Comparison of ENCODE assay signal across 34 cellular contexts in the genomic region with DNA sequence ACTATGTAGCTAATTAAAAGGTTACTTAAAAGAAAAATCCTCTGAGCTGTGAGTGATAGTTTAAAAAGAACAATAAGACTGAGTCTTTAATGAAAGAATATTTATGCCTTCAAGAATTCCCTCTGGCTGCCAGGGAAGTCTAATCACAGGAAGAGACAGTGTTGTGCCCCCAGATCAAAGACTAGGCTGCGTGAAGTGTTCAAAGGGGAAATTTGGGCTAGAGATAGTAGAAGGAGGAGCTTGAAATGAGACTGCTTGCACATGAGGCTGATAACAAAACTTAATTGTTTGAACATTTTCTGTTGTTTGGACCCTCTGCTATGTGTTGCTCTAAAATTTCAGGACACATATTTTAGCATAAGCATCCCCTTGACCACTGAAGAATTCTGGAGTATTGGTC.
"Had no signal": no experiment of that assay in that cellular context is flagged by ENCODE, and none has a peak within 500 bp of the region (broad histone marks: within the 10 kb centered on the region; RNA-seq: fewer than 3 reads in every experiment).

No MANE protein-coding gene starts in this region.

- H3K9ac ChIP-seq: KMS-11 had no signal

- H3K27ac ChIP-seq: KMS-11 had no signal

- H3K9me3 ChIP-seq: MG63 had no signal

- DNase-seq: Karpas-422, Kasumi-1, MG63, MM.1S, MV-4-11, NCI-H1048, NCI-H1092, NCI-H1092 treated with DMSO at 0.1 percent for 48 hours, NCI-H1105, NCI-H1105 treated with DMSO at 0.1 percent for 48 hours, NCI-H1417, NCI-H1417 treated with DMSO at 0.1 percent for 48 hours, NCI-H1436, NCI-H1436 treated with DMSO at 0.1 percent for 48 hours, NCI-H146, NCI-H1694, NCI-H1694 treated with DMSO at 0.1 percent for 48 hours, NCI-H187, NCI-H187 treated with DMSO at 0.1 percent for 48 hours, NCI-H1930, NCI-H2029, NCI-H2029 treated with DMSO at 0.1 percent for 48 hours, NCI-H2081, NCI-H2081 treated with DMSO at 0.1 percent for 48 hours, NCI-H2107, NCI-H2171, NCI-H2171 treated with DMSO at 0.1 percent for 48 hours, NCI-H2227 treated with DMSO at 0.1 percent for 48 hours, NCI-H226, NCI-H345, NCI-H446, NCI-H446 treated with DMSO at 0.1 percent for 48 hours, NCI-H510A had no signal

- H3K27me3 ChIP-seq: MG63 had no signal

- H3K36me3 ChIP-seq: MG63 had no signal

- H3K4me3 ChIP-seq: MG63 had no signal

- H3K4me2 ChIP-seq: KMS-11 had no signal
